ENCODE assay signal across 1 cellular context in the genomic region with DNA sequence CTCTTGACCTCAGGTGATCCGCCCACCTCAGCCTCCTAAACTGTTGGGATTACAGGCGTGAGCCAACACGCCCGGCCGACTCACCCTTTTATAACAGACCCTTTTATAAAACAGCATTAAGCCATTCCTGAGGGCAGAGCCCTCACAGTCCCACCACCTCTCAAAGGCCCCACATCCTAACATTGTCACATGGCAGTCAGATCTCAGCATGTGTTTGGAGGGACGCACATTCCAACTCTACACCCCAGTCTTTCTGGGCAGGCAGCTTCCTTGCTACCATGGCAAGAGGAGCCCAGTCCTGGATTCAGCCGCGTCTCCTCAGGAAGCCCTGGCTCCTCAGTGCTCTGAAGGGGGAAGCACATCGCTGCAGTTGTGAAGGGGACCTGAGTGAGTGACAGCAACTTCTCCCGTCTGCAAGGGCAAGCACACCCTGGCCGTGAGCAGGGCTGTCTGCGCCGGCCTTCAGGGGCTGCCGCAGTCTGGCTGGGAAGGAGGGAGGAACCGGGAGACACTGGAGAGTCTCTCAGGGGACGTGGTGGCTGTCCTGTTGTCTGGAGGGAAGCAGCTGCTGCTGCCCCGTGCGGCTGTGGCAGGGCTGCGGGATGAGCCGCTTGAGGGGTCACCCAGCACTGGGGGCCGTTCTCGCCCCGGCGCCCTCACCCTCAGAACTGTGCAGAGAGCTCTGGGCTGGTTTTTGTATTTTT.
TF ChIP-seq lines count a peak whose summit lies in the region.

No MANE protein-coding gene starts in this region.

TF ChIP-seq in WTC11, 78 proteins besides CTCF, POLR2A, EP300 and RAD21 (continued from another document):
- TF ChIP-seq, protein P1, sequence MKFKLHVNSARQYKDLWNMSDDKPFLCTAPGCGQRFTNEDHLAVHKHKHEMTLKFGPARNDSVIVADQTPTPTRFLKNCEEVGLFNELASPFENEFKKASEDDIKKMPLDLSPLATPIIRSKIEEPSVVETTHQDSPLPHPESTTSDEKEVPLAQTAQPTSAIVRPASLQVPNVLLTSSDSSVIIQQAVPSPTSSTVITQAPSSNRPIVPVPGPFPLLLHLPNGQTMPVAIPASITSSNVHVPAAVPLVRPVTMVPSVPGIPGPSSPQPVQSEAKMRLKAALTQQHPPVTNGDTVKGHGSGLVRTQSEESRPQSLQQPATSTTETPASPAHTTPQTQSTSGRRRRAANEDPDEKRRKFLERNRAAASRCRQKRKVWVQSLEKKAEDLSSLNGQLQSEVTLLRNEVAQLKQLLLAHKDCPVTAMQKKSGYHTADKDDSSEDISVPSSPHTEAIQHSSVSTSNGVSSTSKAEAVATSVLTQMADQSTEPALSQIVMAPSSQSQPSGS (CRISPR knock-in tag; IDR thresholded peaks at IDR 0.05; ENCODE audit: borderline replicate concordance, low read depth) = no peak
- TF ChIP-seq CREM (CRISPR knock-in tag; IDR thresholded peaks at IDR 0.05) (no peak), SMAD3 (CRISPR knock-in tag; IDR thresholded peaks at IDR 0.05; ENCODE audit: borderline replicate concordance) (no peak)
